Comparison of ENCODE assay signal across 26 cellular contexts in genomic region chr9:69089082-69089481, GRCh38. TPM values are rescaled to one million over a fixed set of nuclear protein-coding genes. Genes with fewer than 3 reads are reported as not detected.
"Had no signal": no experiment of that assay in that cellular context is flagged by ENCODE, and none has a peak within 500 bp of the region (broad histone marks: within the 10 kb centered on the region; RNA-seq: fewer than 3 reads in every experiment).

No MANE protein-coding gene starts in this region.

- H3K4me3 Mint-ChIP-seq: activated CD4-positive, alpha-beta memory T cell treated with anti-CD3 and anti-CD28 coated beads, Interleukin-2, amount 10 ng/mL, durations not matched to agents 7 days and 5 days; activated CD4-positive, alpha-beta T cell treated with anti-CD3 and anti-CD28 coated beads, Interleukin-2, amount 10 ng/mL, durations not matched to agents 7 days and 5 days; activated naive CD4-positive, alpha-beta T cell treated with anti-CD3 and anti-CD28 coated beads, Interleukin-2, amount 10 ng/mL, durations not matched to agents 7 days and 5 days; activated naive CD8-positive, alpha-beta T cell treated with anti-CD3 and anti-CD28 coated beads, Interleukin-2, amount 10 ng/mL, durations not matched to agents 7 days and 5 days; activated T-cell treated with anti-CD3 and anti-CD28 coated beads, Interleukin-2, amount 50 U/mL, for 24 hours; brain; effector memory CD8-positive, alpha-beta T cell; natural killer cell treated with Interleukin-12 subunit alpha and Interleukin-12 subunit beta and Interleukin-15 and Interleukin-18, amount 100 ng/mL, for 72 hours had no signal

- H3K9me3 ChIP-seq: ascending aorta, esophagus muscularis mucosa, heart right ventricle, left ventricle myocardium inferior, mucosa of descending colon, neutrophil, tibial nerve had no signal

- H3K27me3 ChIP-seq: ascending aorta, esophagus muscularis mucosa, heart right ventricle, neutrophil, tibial nerve had no signal

- H3K9me3 Mint-ChIP-seq: activated CD4-positive, alpha-beta memory T cell treated with anti-CD3 and anti-CD28 coated beads, Interleukin-2, amount 10 ng/mL, durations not matched to agents 7 days and 5 days; activated CD4-positive, alpha-beta T cell treated with anti-CD3 and anti-CD28 coated beads, Interleukin-2, amount 10 ng/mL, durations not matched to agents 7 days and 5 days; activated naive CD4-positive, alpha-beta T cell treated with anti-CD3 and anti-CD28 coated beads, Interleukin-2, amount 10 ng/mL, durations not matched to agents 7 days and 5 days; activated naive CD8-positive, alpha-beta T cell treated with anti-CD3 and anti-CD28 coated beads, Interleukin-2, amount 10 ng/mL, durations not matched to agents 7 days and 5 days; activated T-cell treated with anti-CD3 and anti-CD28 coated beads, Interleukin-2, amount 50 U/mL, for 24 hours; effector memory CD8-positive, alpha-beta T cell; natural killer cell treated with Interleukin-12 subunit alpha and Interleukin-12 subunit beta and Interleukin-15 and Interleukin-18, amount 100 ng/mL, for 72 hours had no signal

- DNase-seq: activated CD4-positive, alpha-beta memory T cell treated with anti-CD3 and anti-CD28 coated beads, Interleukin-2, amount 10 ng/mL, durations not matched to agents 7 days and 5 days; activated CD4-positive, alpha-beta T cell treated with anti-CD3 and anti-CD28 coated beads, Interleukin-2, amount 10 ng/mL, durations not matched to agents 7 days and 5 days; activated CD4-positive, CD25-positive, alpha-beta regulatory T cell treated with anti-CD3 and anti-CD28 coated beads, Interleukin-2, amount 50 U/mL, for 72 hours; activated CD8-positive, alpha-beta memory T cell treated with anti-CD3 and anti-CD28 coated beads, Interleukin-2, amount 50 U/mL, for 48 hours; activated gamma-delta T cell; activated naive CD4-positive, alpha-beta T cell treated with anti-CD3 and anti-CD28 coated beads, Interleukin-2, amount 10 ng/mL, durations not matched to agents 7 days and 5 days; activated naive CD8-positive, alpha-beta T cell treated with anti-CD3 and anti-CD28 coated beads, Interleukin-2, amount 10 ng/mL, durations not matched to agents 7 days and 5 days; activated T-cell treated with anti-CD3 and anti-CD28 coated beads, Interleukin-2, amount 50 U/mL, for 24 hours; caudate nucleus; cortex of kidney; effector memory CD8-positive, alpha-beta T cell; foreskin melanocyte; heart right ventricle; left ventricle myocardium inferior; mucosa of descending colon; stimulated activated CD4-positive, alpha-beta T cell treated with anti-CD3 and anti-CD28 coated beads, Interleukin-2, amount 100 ng/mL, for 48 hours; stimulated activated naive CD4-positive, alpha-beta T cell treated with Interleukin-2 at 50 U/mL for 16 hours; T1000; WERI-Rb-1 had no signal

- H3K36me3 ChIP-seq: ascending aorta, esophagus muscularis mucosa, heart right ventricle, left ventricle myocardium inferior, neutrophil, tibial nerve, WERI-Rb-1 had no signal

- H3K4me1 Mint-ChIP-seq: activated CD4-positive, alpha-beta memory T cell treated with anti-CD3 and anti-CD28 coated beads, Interleukin-2, amount 10 ng/mL, durations not matched to agents 7 days and 5 days; activated CD4-positive, alpha-beta T cell treated with anti-CD3 and anti-CD28 coated beads, Interleukin-2, amount 10 ng/mL, durations not matched to agents 7 days and 5 days; activated naive CD4-positive, alpha-beta T cell treated with anti-CD3 and anti-CD28 coated beads, Interleukin-2, amount 10 ng/mL, durations not matched to agents 7 days and 5 days; activated naive CD8-positive, alpha-beta T cell treated with anti-CD3 and anti-CD28 coated beads, Interleukin-2, amount 10 ng/mL, durations not matched to agents 7 days and 5 days had no signal

- H3K4me3 ChIP-seq: ascending aorta, esophagus muscularis mucosa, heart right ventricle, left ventricle myocardium inferior, lung, mucosa of descending colon, tibial nerve had no signal

- ATAC-seq: effector memory CD8-positive, alpha-beta T cell; heart right ventricle; mucosa of descending colon; natural killer cell treated with Interleukin-12 subunit alpha and Interleukin-12 subunit beta and Interleukin-15 and Interleukin-18, amount 100 ng/mL, for 72 hours had no signal

- H3K27ac ChIP-seq: ascending aorta, neutrophil, tibial nerve, WERI-Rb-1 had no signal

- H3K4me1 ChIP-seq: ascending aorta had no signal

- H3K27ac Mint-ChIP-seq: activated CD4-positive, alpha-beta memory T cell treated with anti-CD3 and anti-CD28 coated beads, Interleukin-2, amount 10 ng/mL, durations not matched to agents 7 days and 5 days; activated CD4-positive, alpha-beta T cell treated with anti-CD3 and anti-CD28 coated beads, Interleukin-2, amount 10 ng/mL, durations not matched to agents 7 days and 5 days; activated naive CD4-positive, alpha-beta T cell treated with anti-CD3 and anti-CD28 coated beads, Interleukin-2, amount 10 ng/mL, durations not matched to agents 7 days and 5 days; activated naive CD8-positive, alpha-beta T cell treated with anti-CD3 and anti-CD28 coated beads, Interleukin-2, amount 10 ng/mL, durations not matched to agents 7 days and 5 days; activated T-cell treated with anti-CD3 and anti-CD28 coated beads, Interleukin-2, amount 50 U/mL, for 24 hours; brain; effector memory CD8-positive, alpha-beta T cell; natural killer cell treated with Interleukin-12 subunit alpha and Interleukin-12 subunit beta and Interleukin-15 and Interleukin-18, amount 100 ng/mL, for 72 hours had no signal

- H3K36me3 Mint-ChIP-seq: activated naive CD4-positive, alpha-beta T cell treated with anti-CD3 and anti-CD28 coated beads, Interleukin-2, amount 10 ng/mL, durations not matched to agents 7 days and 5 days; activated naive CD8-positive, alpha-beta T cell treated with anti-CD3 and anti-CD28 coated beads, Interleukin-2, amount 10 ng/mL, durations not matched to agents 7 days and 5 days; natural killer cell treated with Interleukin-12 subunit alpha and Interleukin-12 subunit beta and Interleukin-15 and Interleukin-18, amount 100 ng/mL, for 72 hours had no signal

- H3K27me3 Mint-ChIP-seq: activated CD4-positive, alpha-beta memory T cell treated with anti-CD3 and anti-CD28 coated beads, Interleukin-2, amount 10 ng/mL, durations not matched to agents 7 days and 5 days; activated CD4-positive, alpha-beta T cell treated with anti-CD3 and anti-CD28 coated beads, Interleukin-2, amount 10 ng/mL, durations not matched to agents 7 days and 5 days; activated naive CD4-positive, alpha-beta T cell treated with anti-CD3 and anti-CD28 coated beads, Interleukin-2, amount 10 ng/mL, durations not matched to agents 7 days and 5 days; activated naive CD8-positive, alpha-beta T cell treated with anti-CD3 and anti-CD28 coated beads, Interleukin-2, amount 10 ng/mL, durations not matched to agents 7 days and 5 days; activated T-cell treated with anti-CD3 and anti-CD28 coated beads, Interleukin-2, amount 50 U/mL, for 24 hours; effector memory CD8-positive, alpha-beta T cell; natural killer cell treated with Interleukin-12 subunit alpha and Interleukin-12 subunit beta and Interleukin-15 and Interleukin-18, amount 100 ng/mL, for 72 hours had no signal

RNA-seq across cellular contexts. Expression of gene FXN, which starts 53.5 kb away (rescaled TPM):
- total RNA-seq: ascending aorta had no signal
